ENCODE assay signal across 26 cellular contexts in genomic region chr1:116966791-116967190, GRCh38.
"Had no signal": no experiment of that assay in that cellular context is flagged by ENCODE, and none has a peak within 500 bp of the region (broad histone marks: within the 10 kb centered on the region; RNA-seq: fewer than 3 reads in every experiment).

No MANE protein-coding gene starts in this region.

- H3K27me3 ChIP-seq: body of pancreas, cardiac muscle cell, gastroesophageal sphincter, pancreas, right atrium auricular region, tibial artery had no signal

- H3K36me3 Mint-ChIP-seq: natural killer cell had no signal

- H3K9me3 ChIP-seq: body of pancreas, gastroesophageal sphincter, neutrophil, pancreas, psoas muscle, right atrium auricular region, tibial artery had no signal

- H3K9me3 Mint-ChIP-seq: activated CD4-positive, alpha-beta memory T cell treated with anti-CD3 and anti-CD28 coated beads, Interleukin-2, amount 10 ng/mL, durations not matched to agents 7 days and 5 days; activated naive CD8-positive, alpha-beta T cell treated with anti-CD3 and anti-CD28 coated beads, Interleukin-2, amount 50 U/mL, for 24 hours; natural killer cell; stimulated activated naive CD8-positive, alpha-beta T cell treated with anti-CD3 and anti-CD28 coated beads, Interleukin-15, Interleukin-2, amounts not matched to agents 100 ng/mL and 50 ng/mL, for 24 hours; T-helper 2 cell treated with Interferon-gamma antibody and Interleukin-4, amounts not matched to agents 5 μg/mL and 100 μg/mL, for 36 hours had no signal

- H3K36me3 ChIP-seq: neutrophil had no signal

- H3K4me1 Mint-ChIP-seq: activated CD4-positive, alpha-beta memory T cell treated with anti-CD3 and anti-CD28 coated beads, Interleukin-2, amount 10 ng/mL, durations not matched to agents 7 days and 5 days; activated CD4-positive, alpha-beta T cell treated with anti-CD3 and anti-CD28 coated beads, Interleukin-2, amount 10 ng/mL, durations not matched to agents 24 days and 14 days; activated naive CD8-positive, alpha-beta T cell treated with anti-CD3 and anti-CD28 coated beads, Interleukin-2, amount 50 U/mL, for 24 hours; natural killer cell had no signal

- H3K4me3 ChIP-seq: body of pancreas, cardiac muscle cell, gastroesophageal sphincter, pancreas, psoas muscle, right atrium auricular region, tibial artery had no signal

- H3K27ac Mint-ChIP-seq: activated CD4-positive, alpha-beta memory T cell treated with anti-CD3 and anti-CD28 coated beads, Interleukin-2, amount 10 ng/mL, durations not matched to agents 7 days and 5 days; activated CD4-positive, alpha-beta T cell treated with anti-CD3 and anti-CD28 coated beads, Interleukin-2, amount 10 ng/mL, durations not matched to agents 24 days and 14 days; activated naive CD8-positive, alpha-beta T cell treated with anti-CD3 and anti-CD28 coated beads, Interleukin-2, amount 50 U/mL, for 24 hours; mesothelial cell of epicardium; natural killer cell; stimulated activated naive CD8-positive, alpha-beta T cell treated with anti-CD3 and anti-CD28 coated beads, Interleukin-15, Interleukin-2, amounts not matched to agents 100 ng/mL and 50 ng/mL, for 24 hours; T-helper 2 cell treated with Interferon-gamma antibody and Interleukin-4, amounts not matched to agents 5 μg/mL and 100 μg/mL, for 36 hours had no signal

- H3K27ac ChIP-seq: body of pancreas, cardiac muscle cell, epithelial cell of prostate, gastroesophageal sphincter, neutrophil, pancreas, psoas muscle, right atrium auricular region, tibial artery, VCaP had no signal

- DNase-seq: activated CD4-positive, alpha-beta memory T cell treated with anti-CD3 and anti-CD28 coated beads, Interleukin-2, amount 10 ng/mL, durations not matched to agents 7 days and 5 days; activated CD4-positive, alpha-beta T cell treated with anti-CD3 and anti-CD28 coated beads, Interleukin-2, amount 10 ng/mL, durations not matched to agents 24 days and 14 days; activated effector memory CD4-positive, alpha-beta T cell treated with anti-CD3 and anti-CD28 coated beads, Interleukin-2, amount 50 U/mL, for 16 hours; activated naive CD4-positive, alpha-beta T cell treated with anti-CD3 and anti-CD28 coated beads, Interleukin-2, amount 50 U/mL, for 16 hours; activated naive CD8-positive, alpha-beta T cell treated with anti-CD3 and anti-CD28 coated beads, Interleukin-2, amount 50 U/mL, for 24 hours; body of pancreas; cortex of kidney; head of caudate nucleus; hypothalamus; left ventricle myocardium superior; mammary epithelial cell; natural killer cell; pancreas; psoas muscle; stimulated activated CD4-positive, alpha-beta T cell treated with anti-CD3 and anti-CD28 coated beads, Interleukin-1b, Interleukin-23, amount 100 ng/mL, for 48 hours; tibial artery had no signal

- H3K27me3 Mint-ChIP-seq: activated CD4-positive, alpha-beta memory T cell treated with anti-CD3 and anti-CD28 coated beads, Interleukin-2, amount 10 ng/mL, durations not matched to agents 7 days and 5 days; activated CD4-positive, alpha-beta T cell treated with anti-CD3 and anti-CD28 coated beads, Interleukin-2, amount 10 ng/mL, durations not matched to agents 24 days and 14 days; stimulated activated naive CD8-positive, alpha-beta T cell treated with anti-CD3 and anti-CD28 coated beads, Interleukin-15, Interleukin-2, amounts not matched to agents 100 ng/mL and 50 ng/mL, for 24 hours had no signal

- H3K4me1 ChIP-seq: psoas muscle had no signal

- H3K4me3 Mint-ChIP-seq: activated CD4-positive, alpha-beta memory T cell treated with anti-CD3 and anti-CD28 coated beads, Interleukin-2, amount 10 ng/mL, durations not matched to agents 7 days and 5 days; activated CD4-positive, alpha-beta T cell treated with anti-CD3 and anti-CD28 coated beads, Interleukin-2, amount 10 ng/mL, durations not matched to agents 24 days and 14 days; activated naive CD8-positive, alpha-beta T cell treated with anti-CD3 and anti-CD28 coated beads, Interleukin-2, amount 50 U/mL, for 24 hours; mesothelial cell of epicardium; natural killer cell; stimulated activated naive CD8-positive, alpha-beta T cell treated with anti-CD3 and anti-CD28 coated beads, Interleukin-15, Interleukin-2, amounts not matched to agents 100 ng/mL and 50 ng/mL, for 24 hours; T-helper 2 cell treated with Interferon-gamma antibody and Interleukin-4, amounts not matched to agents 5 μg/mL and 100 μg/mL, for 36 hours had no signal

- ATAC-seq: activated CD4-positive, CD25-positive, alpha-beta regulatory T cell treated with anti-CD3 and anti-CD28 coated beads, Interleukin-2, amount 50 U/mL, for 24 hours; activated naive CD8-positive, alpha-beta T cell treated with anti-CD3 and anti-CD28 coated beads, Interleukin-2, amount 50 U/mL, for 24 hours; body of pancreas; gastroesophageal sphincter; left ventricle myocardium superior; natural killer cell; pancreas; psoas muscle had no signal
